In genomic region chr18:64717026-64717425, GRCh38 we compare ENCODE assay signal across 21 cellular contexts.
"Had no signal": no experiment of that assay in that cellular context is flagged by ENCODE, and none has a peak within 500 bp of the region (broad histone marks: within the 10 kb centered on the region; RNA-seq: fewer than 3 reads in every experiment).

No MANE protein-coding gene starts in this region.

- FAIRE-seq: small intestine had no signal

- H3K27ac ChIP-seq: body of pancreas, coronary artery, dorsolateral prefrontal cortex, heart left ventricle, left ventricle myocardium inferior, neutrophil, ovary, sigmoid colon, uterus had no signal

- H3K27me3 ChIP-seq: body of pancreas, dorsolateral prefrontal cortex, heart left ventricle, neutrophil, ovary, sigmoid colon, uterus had no signal

- H3K4me3 ChIP-seq: body of pancreas, coronary artery, dorsolateral prefrontal cortex, heart left ventricle, left ventricle myocardium inferior, lung, ovary, sigmoid colon, uterus had no signal

- H3K9me3 ChIP-seq: body of pancreas, heart left ventricle, left ventricle myocardium inferior, neutrophil, ovary, sigmoid colon, uterus had no signal

- DNase-seq: activated CD4-positive, alpha-beta T cell treated with anti-CD3 and anti-CD28 coated beads for 36 hours; activated CD4-positive, CD25-positive, alpha-beta regulatory T cell; activated CD8-positive, alpha-beta memory T cell treated with anti-CD3 and anti-CD28 coated beads, Interleukin-2, amount 10 ng/mL, durations not matched to agents 7 days and 5 days; activated CD8-positive, alpha-beta T cell treated with anti-CD3 and anti-CD28 coated beads, Interleukin-2, amount 10 ng/mL, durations not matched to agents 7 days and 5 days; activated naive CD4-positive, alpha-beta T cell; activated T-cell treated with anti-CD3 and anti-CD28 coated beads, Interleukin-2, amount 50 U/mL, for 48 hours; body of pancreas; dorsolateral prefrontal cortex; effector memory CD4-positive, alpha-beta T cell; heart left ventricle; left ventricle myocardium inferior; nephron progenitor cell; ovary; sigmoid colon; small intestine; stimulated activated CD4-positive, alpha-beta T cell treated with anti-CD3 and anti-CD28 coated beads, Interleukin-4, amount 100 ng/mL, for 24 hours; T-helper 17 cell; uterus had no signal

- H3K36me3 ChIP-seq: heart left ventricle, left ventricle myocardium inferior, neutrophil, ovary, sigmoid colon, uterus had no signal

- H3K4me1 ChIP-seq: body of pancreas, heart left ventricle, left ventricle myocardium inferior, sigmoid colon, uterus had no signal
